In genomic region chr16:74586948-74587347, GRCh38 we compare ENCODE assay signal across 20 cellular contexts. TPM values are rescaled to one million over a fixed set of nuclear protein-coding genes. Genes with fewer than 3 reads are reported as not detected.
DNase-seq lines count a peak whose midpoint lies in the region; ATAC-seq, FAIRE-seq and TF ChIP-seq lines count a peak whose summit lies in the region.
"Had no signal": no experiment of that assay in that cellular context is flagged by ENCODE, and none has a peak within 500 bp of the region (broad histone marks: within the 10 kb centered on the region; RNA-seq: fewer than 3 reads in every experiment).

No MANE protein-coding gene starts in this region.

- H3K36me3 Mint-ChIP-seq in activated B cell treated with CpG ODN at 0.5 μM for 24 hours (ENCODE audit: low read depth), result peaks cover 14% of the 10 kb centered on the region
- peaks cover 19 to 33% of the 10 kb centered on the region in 2 donors for H3K36me3 Mint-ChIP-seq in stimulated activated naive B cell treated with anti-CD40 and anti-IgM and Interleukin-4, amounts not matched to agents 10 μg/mL and 1 μg/mL and 100 μg/mL, for 72 hours

- H3K9ac ChIP-seq in HepG2 (ENCODE audit: insufficient read depth, low read depth, low read length), result no peak overlapping the region
- H3K9ac ChIP-seq: KMS-11 had no signal

- no peak overlapping the region for H3K27ac ChIP-seq in HepG2 (ENCODE audit: extremely low read length, insufficient read depth, low read length)
- H3K27ac ChIP-seq in right lobe of liver, result no peak overlapping the region
- H3K27ac ChIP-seq: brain microvascular endothelial cell, colonic mucosa, heart right ventricle, KMS-11, skin epidermis, vagina had no signal

- ATAC-seq in HepG2, result peak; percentile 65
- ATAC-seq in right lobe of liver, result no peak
- no peak for ATAC-seq in activated B cell treated with CpG ODN at 0.5 μM for 24 hours (ENCODE audit: low read depth)
- ATAC-seq in stimulated activated naive B cell treated with anti-CD40 and anti-IgM and Interleukin-4, amounts not matched to agents 10 μg/mL and 1 μg/mL and 100 μg/mL, for 72 hours (replicated peaks), result no peak
- ATAC-seq: heart right ventricle, Right ventricle myocardium inferior had no signal

- TF ChIP-seq RAD21 in HepG2 (CRISPR knock-in tag; IDR thresholded peaks at IDR 0.05), result no peak

- in situ Hi-C loops in HepG2 (cut with HindIII; ENCODE audit: extremely low pct_ligation_motif_present, low pct_unique_long_range_greater_than_20kb), result no loop called here

- WGBS in HepG2 (ENCODE audit: low lambda C conversion rate), result 85% methylated on average over 6 of the region's 6 CpGs
- 62% methylated on average over 6 of the region's 6 CpGs for WGBS in right lobe of liver (ENCODE audit: insufficient coverage, low coverage, low lambda C conversion rate, missing lambda C conversion rate)

- H2AFZ ChIP-seq in HepG2 (ENCODE audit: low read length), result no peak overlapping the region

- H3K4me2 ChIP-seq in HepG2 (ENCODE audit: low read depth, low read length), result no peak overlapping the region
- H3K4me2 ChIP-seq: KMS-11 had no signal

- H3K27me3 ChIP-seq in HepG2 (ENCODE audit: control insufficient read depth in 1 of 2, insufficient read depth in 2 of 2, low read length in 2 of 2) (no peaks in the 10 kb centered on the region), right lobe of liver (no peaks in the 10 kb centered on the region)
- H3K27me3 ChIP-seq: brain microvascular endothelial cell, colonic mucosa, heart right ventricle, vagina had no signal

- no peaks in the 10 kb centered on the region for H3K27me3 Mint-ChIP-seq in activated B cell treated with CpG ODN at 0.5 μM for 24 hours
- H3K27me3 Mint-ChIP-seq in stimulated activated naive B cell treated with anti-CD40 and anti-IgM and Interleukin-4, amounts not matched to agents 10 μg/mL and 1 μg/mL and 100 μg/mL, for 72 hours, result no peaks in the 10 kb centered on the region

- TF ChIP-seq POLR2A in HepG2 (IDR thresholded peaks at IDR 0.05; ENCODE audit: insufficient read depth in 1 of 2, low read depth in 2 of 2, low read length in 2 of 2) (no peak), right lobe of liver (IDR thresholded peaks at IDR 0.05) (no peak)

- H3K4me3 ChIP-seq in HepG2 (replicated peaks in 1 of 3; ENCODE audit: insufficient read depth in 1 of 3, low read depth in 2 of 3, low read length in 3 of 3) (no peak overlapping the region), right lobe of liver (no peak overlapping the region)
- H3K4me3 ChIP-seq: colonic mucosa, heart right ventricle, skin epidermis, vagina had no signal

- H3K36me3 ChIP-seq in HepG2 (replicated peaks in 1 of 2; ENCODE audit: control insufficient read depth in 1 of 2, insufficient read depth in 2 of 2, low read length in 2 of 2) (peaks cover 0 to 13% of the 10 kb centered on the region in 2 experiments; a peak in 2 of 5 replicates), right lobe of liver (no peaks in the 10 kb centered on the region)
- H3K36me3 ChIP-seq: brain microvascular endothelial cell, colonic mucosa had no signal

- intact Hi-C loops in HepG2 (cut with micrococcal nuclease; ENCODE audit: unreplicated experiment) (no loop called here), right lobe of liver (cut with DNase I) (no loop called here), activated B cell treated with CpG ODN at 0.5 μM for 24 hours (cut with micrococcal nuclease) (no loop called here)

- H3K79me2 ChIP-seq in HepG2 (ENCODE audit: insufficient read depth, low read length), result peaks cover 86% of the 10 kb centered on the region

- no peak for FAIRE-seq in HepG2 (lab: Jason Lieb, UNC)
- FAIRE-seq: endometrium had no signal

- H3K9me3 Mint-ChIP-seq in activated B cell treated with CpG ODN at 0.5 μM for 24 hours, result no peaks in the 10 kb centered on the region
- no peaks in the 10 kb centered on the region for H3K9me3 Mint-ChIP-seq in stimulated activated naive B cell treated with anti-CD40 and anti-IgM and Interleukin-4, amounts not matched to agents 10 μg/mL and 1 μg/mL and 100 μg/mL, for 72 hours

- no TSS peak for BruUV-seq in HepG2 (replicated peaks; lab: Mats Ljungman, UMichigan)

- TF ChIP-seq CTCF in HepG2 (CRISPR knock-in tag; IDR thresholded peaks at IDR 0.05), result no peak
- TF ChIP-seq CTCF in right lobe of liver (IDR thresholded peaks at IDR 0.05), result no peak
- no peak for TF ChIP-seq CTCF in activated B cell treated with CpG ODN at 0.5 μM for 24 hours (IDR thresholded peaks at IDR 0.05)

- H3K9me3 ChIP-seq in HepG2 (ENCODE audit: low read length), result no peaks in the 10 kb centered on the region
- H3K9me3 ChIP-seq in right lobe of liver, result no peaks in the 10 kb centered on the region
- H3K9me3 ChIP-seq: colonic mucosa, heart right ventricle, vagina had no signal

- no peaks in the 10 kb centered on the region for H4K20me1 ChIP-seq in HepG2 (ENCODE audit: insufficient read depth, low read length)

- no peak overlapping the region for H3K4me3 Mint-ChIP-seq in activated B cell treated with CpG ODN at 0.5 μM for 24 hours
- H3K4me3 Mint-ChIP-seq in stimulated activated naive B cell treated with anti-CD40 and anti-IgM and Interleukin-4, amounts not matched to agents 10 μg/mL and 1 μg/mL and 100 μg/mL, for 72 hours, result peak overlapping the region in 1 of 2 donors; percentile 18

- H3K27ac Mint-ChIP-seq in activated B cell treated with CpG ODN at 0.5 μM for 24 hours, result peak overlapping the region; percentile 3
- peak overlapping the region; percentile 42 for H3K27ac Mint-ChIP-seq in stimulated activated naive B cell treated with anti-CD40 and anti-IgM and Interleukin-4, amounts not matched to agents 10 μg/mL and 1 μg/mL and 100 μg/mL, for 72 hours

- POLR2A ChIA-PET in HepG2 (lab: Yijun Ruan, JAX) (interaction anchor here (5.4 kb wide), 1 partner anchor 20 kb away, joined by 26 read pairs; the partner anchor contains the start of gene GLG1), activated B cell treated with CpG ODN at 0.5 μM for 24 hours (lab: Charles Lee) (interaction anchor here (1.1 kb wide), 1 partner anchor 9 kb away, joined by 3 read pairs; no protein-coding TSS in a partner anchor)

- CTCF ChIA-PET in HepG2 (lab: Yijun Ruan, JAX; ENCODE audit: low intra/inter-chr PET ratio, low total read pairs), result no interaction called here
- CTCF ChIA-PET in activated B cell treated with CpG ODN at 0.5 μM for 24 hours (lab: Charles Lee), result interaction anchor here (1.1 kb wide), 1 partner anchor 20 kb away, joined by 3 read pairs; the partner anchor contains the start of gene GLG1

- H3K4me1 Mint-ChIP-seq in activated B cell treated with CpG ODN at 0.5 μM for 24 hours, result peaks cover 61% of the 10 kb centered on the region
- peaks cover 42 to 81% of the 10 kb centered on the region in 2 donors for H3K4me1 Mint-ChIP-seq in stimulated activated naive B cell treated with anti-CD40 and anti-IgM and Interleukin-4, amounts not matched to agents 10 μg/mL and 1 μg/mL and 100 μg/mL, for 72 hours

- no peak for TF ChIP-seq EP300 in HepG2 (IDR thresholded peaks at IDR 0.05; ENCODE audit: low read depth in 2 of 2, low read length in 2 of 2)
- no peak for TF ChIP-seq EP300 in HepG2 (CRISPR knock-in tag; IDR thresholded peaks at IDR 0.05; ENCODE audit: borderline replicate concordance)

- H3K4me1 ChIP-seq in HepG2 (ENCODE audit: insufficient read depth, low read length) (peaks cover 10% of the 10 kb centered on the region), right lobe of liver (peaks cover 0 to 15% (median 6%) of the 10 kb centered on the region in 4 donors)

- DNase-seq in HepG2 (ENCODE audit: low spot score), result no peak
- DNase-seq in right lobe of liver, result no peak
- no peak for DNase-seq in activated B cell treated with CpG ODN at 0.5 μM for 24 hours
- peak; percentile 63 for DNase-seq in kidney tubule cell (ENCODE audit: low spot score)
- DNase-seq in stimulated activated naive B cell treated with anti-CD40 and anti-IgM and Interleukin-4, amounts not matched to agents 10 μg/mL and 1 μg/mL and 100 μg/mL, for 72 hours, result no peak
- DNase-seq in SKM-1 (lab: John Stamatoyannopoulos, UW; ENCODE audit: unreplicated experiment), result no peak
- no peak for DNase-seq in DMS79 (lab: John Stamatoyannopoulos, UW)
- DNase-seq in NCI-H446 (lab: John Stamatoyannopoulos, UW), result no peak
- DNase-seq: activated naive CD4-positive, alpha-beta T cell treated with anti-CD3 and anti-CD28 coated beads, Interleukin-2, amount 50 U/mL, for 16 hours; brain microvascular endothelial cell; colonic mucosa; DND-41; heart right ventricle; NCI-H524 treated with DMSO at 0.1 percent for 48 hours; stimulated activated CD4-positive, alpha-beta T cell treated with anti-CD3 and anti-CD28 coated beads, Interleukin-4, amount 100 ng/mL, for 1 hour had no signal

TF ChIP-seq in HepG2, 621 proteins besides CTCF, POLR2A, EP300 and RAD21 (continues in another document):
- TF ChIP-seq FOXO1 (CRISPR knock-in tag; IDR thresholded peaks at IDR 0.05), result peak; percentile 24; the same call in 1 of the 2 replicates
- no peak for TF ChIP-seq FOXP1 (IDR thresholded peaks at IDR 0.05)
- TF ChIP-seq FOXP1 (CRISPR knock-in tag; IDR thresholded peaks at IDR 0.05), result peak; percentile 26; the same call in 1 of the 2 replicates
- peak; percentile 68 for TF ChIP-seq CEBPB (IDR thresholded peaks at IDR 0.05; ENCODE audit: borderline replicate concordance, low read depth, low read length)

RNA-seq across cellular contexts. Expression of gene GLG1, which starts 20.0 kb away (rescaled TPM):
- 46.1 and 87.7 TPM in 2 replicates for total RNA-seq in HepG2 (2016; rRNA removed; fragmentation: Illumina TruSeq; extraction: Trizol)
- 26.8 and 36.0 TPM in 2 replicates for total RNA-seq in HepG2 (2016; cell fraction: cytosol; rRNA removed; fragmentation: Illumina TruSeq; extraction: Trizol; ENCODE audit: low read depth)
- 38.4 and 88.5 TPM in 2 replicates for total RNA-seq in HepG2 (2016; cell fraction: insoluble cytoplasmic fraction; rRNA removed; fragmentation: Illumina TruSeq; extraction: Trizol)
- total RNA-seq in HepG2 (2016; cell fraction: membrane; rRNA removed; fragmentation: Illumina TruSeq; extraction: Trizol), result 19.9 and 23.0 TPM in 2 replicates
- total RNA-seq in HepG2 (2016; cell fraction: nucleus; rRNA removed; fragmentation: Illumina TruSeq; extraction: Trizol), result 101 and 124 TPM in 2 replicates
- polyA plus RNA-seq in HepG2 (2011; rRNA removed), result 128 and 141 TPM in 2 replicates
- 92.4 and 107 TPM in 2 replicates for polyA plus RNA-seq in HepG2 (2011; cell fraction: cytosol; rRNA removed)
- polyA plus RNA-seq in HepG2 (2011; cell fraction: nucleus; rRNA removed), result 89.7 and 89.9 TPM in 2 replicates
- polyA plus RNA-seq in HepG2 (2012), result 121 and 125 TPM in 2 replicates
- 3.6 and 3.9 TPM in 2 replicates for polyA plus RNA-seq in HepG2 (2016; cell fraction: cytosol; fragmentation: Illumina TruSeq; extraction: Trizol; ENCODE audit: low read depth)
- polyA plus RNA-seq in HepG2 (2016; cell fraction: insoluble cytoplasmic fraction; fragmentation: Illumina TruSeq; extraction: Trizol; ENCODE audit: low read depth), result 28.4 and 32.8 TPM in 2 replicates
- polyA plus RNA-seq in HepG2 (2016; cell fraction: membrane; fragmentation: Illumina TruSeq; extraction: Trizol; ENCODE audit: low read depth), result 6.2 and 7.9 TPM in 2 replicates
- 114 and 118 TPM in 2 replicates for polyA plus RNA-seq in HepG2 (2016; cell fraction: nucleus; fragmentation: Illumina TruSeq; extraction: Trizol; ENCODE audit: insufficient read depth, low read depth)
- polyA minus RNA-seq in HepG2 (2011; rRNA and poly(A)+ RNA removed; ENCODE audit: low replicate concordance), result 52.8 and 189 TPM in 2 replicates
- 122 and 148 TPM in 2 replicates for polyA minus RNA-seq in HepG2 (2011; cell fraction: cytosol; rRNA and poly(A)+ RNA removed)
- polyA minus RNA-seq in HepG2 (2011; cell fraction: nucleus; rRNA and poly(A)+ RNA removed), result 119 and 159 TPM in 2 replicates
- 10 to 100 TPM; 42.4 to 65.1 (median 44.7) TPM for total RNA-seq in right lobe of liver
- total RNA-seq in activated B cell treated with CpG ODN at 0.5 μM for 24 hours, result 72.7 and 81.4 TPM in 2 replicates
